1 cellular context compared by ENCODE assay signal in the genomic region with DNA sequence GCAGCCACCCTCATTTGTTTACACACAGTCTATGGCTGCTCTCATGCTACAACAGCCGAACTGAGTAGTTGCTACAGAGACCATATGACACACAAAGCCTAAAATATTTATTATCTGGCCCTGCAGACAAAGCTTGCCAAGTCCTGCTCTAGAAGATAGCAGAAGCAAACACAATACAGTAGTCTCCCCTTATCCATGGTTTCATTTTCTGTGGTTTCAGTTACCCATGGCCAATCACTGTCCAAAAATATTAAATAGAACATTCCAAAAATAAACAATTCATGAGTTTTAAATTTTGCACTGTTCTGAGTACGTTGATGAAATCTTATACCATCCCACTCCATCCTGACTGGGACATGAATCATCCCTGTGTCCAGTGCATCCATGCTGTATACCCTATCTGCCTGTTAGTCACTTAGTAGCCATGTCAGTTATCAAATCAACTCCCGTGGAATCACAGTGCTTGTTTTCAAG.
TF ChIP-seq lines count a peak whose summit lies in the region.

No MANE protein-coding gene starts in this region.

TF ChIP-seq in K562, 482 proteins besides CTCF, POLR2A, EP300 and RAD21 (continued from another document and continues in another):
- no peak for TF ChIP-seq CUX1 (CRISPR knock-in tag; IDR thresholded peaks at IDR 0.05)
- no peak for TF ChIP-seq TFAM (CRISPR knock-in tag; conservative IDR thresholded peaks at IDR 0.05)
- no peak for TF ChIP-seq ASH1L (IDR thresholded peaks at IDR 0.05; ENCODE audit: borderline replicate concordance, low read depth, partially characterized antibody)
- TF ChIP-seq RBBP5 (IDR thresholded peaks at IDR 0.05; ENCODE audit: borderline replicate concordance, insufficient read depth, low read length, poor library complexity, severe bottlenecking) = no peak
- TF ChIP-seq HNRNPK (IDR thresholded peaks at IDR 0.05; ENCODE audit: low read depth, low read length, poor library complexity, severe bottlenecking) = no peak
- no peak for TF ChIP-seq MECOM (CRISPR knock-in tag; IDR thresholded peaks at IDR 0.05)
- no peak for TF ChIP-seq USF2 (CRISPR knock-in tag; IDR thresholded peaks at IDR 0.05)
- TF ChIP-seq RBM14 (IDR thresholded peaks at IDR 0.05; ENCODE audit: borderline replicate concordance, insufficient read depth, low read depth, low read length) = no peak
- TF ChIP-seq ATF2 (CRISPR knock-in tag; IDR thresholded peaks at IDR 0.05) = no peak
- TF ChIP-seq TBL1XR1 (IDR thresholded peaks at IDR 0.05; ENCODE audit: low read length in 2 of 2) = peak in 1 of 2 experiments; percentile 22; a peak in 1 of 4 replicates
- peak; percentile 65 for TF ChIP-seq RFX1 (IDR thresholded peaks at IDR 0.05)
- peak; percentile 46; the same call in 1 of the 2 replicates for TF ChIP-seq HDAC2 (IDR thresholded peaks at IDR 0.05)
- TF ChIP-seq NFYB (IDR thresholded peaks at IDR 0.05; ENCODE audit: extremely low read depth, insufficient read length) = no peak
- TF ChIP-seq HDAC3 (IDR thresholded peaks at IDR 0.05; ENCODE audit: borderline replicate concordance, partially characterized antibody) = no peak
- TF ChIP-seq SMARCC2 (IDR thresholded peaks at IDR 0.05; ENCODE audit: low read depth) = no peak
- TF ChIP-seq BRD4 (IDR thresholded peaks at IDR 0.05) = no peak
- TF ChIP-seq ZNF384 (IDR thresholded peaks at IDR 0.05; ENCODE audit: low read depth, low read length) = no peak
- no peak for TF ChIP-seq NR1H2 (CRISPR knock-in tag; IDR thresholded peaks at IDR 0.05)
- no peak for TF ChIP-seq WHSC1 (IDR thresholded peaks at IDR 0.05; ENCODE audit: low read length)
- TF ChIP-seq, protein P1, sequence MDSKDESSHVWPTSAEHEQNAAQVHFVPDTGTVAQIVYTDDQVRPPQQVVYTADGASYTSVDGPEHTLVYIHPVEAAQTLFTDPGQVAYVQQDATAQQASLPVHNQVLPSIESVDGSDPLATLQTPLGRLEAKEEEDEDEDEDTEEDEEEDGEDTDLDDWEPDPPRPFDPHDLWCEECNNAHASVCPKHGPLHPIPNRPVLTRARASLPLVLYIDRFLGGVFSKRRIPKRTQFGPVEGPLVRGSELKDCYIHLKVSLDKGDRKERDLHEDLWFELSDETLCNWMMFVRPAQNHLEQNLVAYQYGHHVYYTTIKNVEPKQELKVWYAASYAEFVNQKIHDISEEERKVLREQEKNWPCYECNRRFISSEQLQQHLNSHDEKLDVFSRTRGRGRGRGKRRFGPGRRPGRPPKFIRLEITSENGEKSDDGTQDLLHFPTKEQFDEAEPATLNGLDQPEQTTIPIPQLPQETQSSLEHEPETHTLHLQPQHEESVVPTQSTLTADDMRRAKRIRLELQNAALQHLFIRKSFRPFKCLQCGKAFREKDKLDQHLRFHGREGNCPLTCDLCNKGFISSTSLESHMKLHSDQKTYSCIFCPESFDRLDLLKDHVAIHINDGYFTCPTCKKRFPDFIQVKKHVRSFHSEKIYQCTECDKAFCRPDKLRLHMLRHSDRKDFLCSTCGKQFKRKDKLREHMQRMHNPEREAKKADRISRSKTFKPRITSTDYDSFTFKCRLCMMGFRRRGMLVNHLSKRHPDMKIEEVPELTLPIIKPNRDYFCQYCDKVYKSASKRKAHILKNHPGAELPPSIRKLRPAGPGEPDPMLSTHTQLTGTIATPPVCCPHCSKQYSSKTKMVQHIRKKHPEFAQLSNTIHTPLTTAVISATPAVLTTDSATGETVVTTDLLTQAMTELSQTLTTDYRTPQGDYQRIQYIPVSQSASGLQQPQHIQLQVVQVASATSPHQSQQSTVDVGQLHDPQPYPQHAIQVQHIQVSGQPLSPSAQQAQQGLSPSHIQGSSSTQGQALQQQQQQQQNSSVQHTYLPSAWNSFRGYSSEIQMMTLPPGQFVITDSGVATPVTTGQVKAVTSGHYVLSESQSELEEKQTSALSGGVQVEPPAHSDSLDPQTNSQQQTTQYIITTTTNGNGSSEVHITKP (IDR thresholded peaks at IDR 0.05; ENCODE audit: partially characterized antibody) = no peak
- TF ChIP-seq TGIF2 (CRISPR knock-in tag; IDR thresholded peaks at IDR 0.05) = no peak
- TF ChIP-seq NCOR1 (IDR thresholded peaks at IDR 0.05) = peak; percentile 80
- TF ChIP-seq CCNT2 (IDR thresholded peaks at IDR 0.05; ENCODE audit: borderline replicate concordance, extremely low read depth, insufficient read length, low read depth, low read length) = peak; percentile 65
- TF ChIP-seq, protein P2, sequence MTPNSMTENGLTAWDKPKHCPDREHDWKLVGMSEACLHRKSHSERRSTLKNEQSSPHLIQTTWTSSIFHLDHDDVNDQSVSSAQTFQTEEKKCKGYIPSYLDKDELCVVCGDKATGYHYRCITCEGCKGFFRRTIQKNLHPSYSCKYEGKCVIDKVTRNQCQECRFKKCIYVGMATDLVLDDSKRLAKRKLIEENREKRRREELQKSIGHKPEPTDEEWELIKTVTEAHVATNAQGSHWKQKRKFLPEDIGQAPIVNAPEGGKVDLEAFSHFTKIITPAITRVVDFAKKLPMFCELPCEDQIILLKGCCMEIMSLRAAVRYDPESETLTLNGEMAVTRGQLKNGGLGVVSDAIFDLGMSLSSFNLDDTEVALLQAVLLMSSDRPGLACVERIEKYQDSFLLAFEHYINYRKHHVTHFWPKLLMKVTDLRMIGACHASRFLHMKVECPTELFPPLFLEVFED (CRISPR knock-in tag; conservative IDR thresholded peaks at IDR 0.05) = no peak
- no peak for TF ChIP-seq ZNF224 (CRISPR knock-in tag; IDR thresholded peaks at IDR 0.05)
- TF ChIP-seq, protein P3, sequence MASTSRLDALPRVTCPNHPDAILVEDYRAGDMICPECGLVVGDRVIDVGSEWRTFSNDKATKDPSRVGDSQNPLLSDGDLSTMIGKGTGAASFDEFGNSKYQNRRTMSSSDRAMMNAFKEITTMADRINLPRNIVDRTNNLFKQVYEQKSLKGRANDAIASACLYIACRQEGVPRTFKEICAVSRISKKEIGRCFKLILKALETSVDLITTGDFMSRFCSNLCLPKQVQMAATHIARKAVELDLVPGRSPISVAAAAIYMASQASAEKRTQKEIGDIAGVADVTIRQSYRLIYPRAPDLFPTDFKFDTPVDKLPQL (IDR thresholded peaks at IDR 0.05; ENCODE audit: extremely low read depth, insufficient read length) = no peak
- no peak for TF ChIP-seq NR4A1 (CRISPR knock-in tag; IDR thresholded peaks at IDR 0.05)
- TF ChIP-seq NR4A1 (tag; IDR thresholded peaks at IDR 0.05) = no peak
- TF ChIP-seq JUN (IDR thresholded peaks at IDR 0.05; ENCODE audit: borderline replicate concordance, low read depth, low read length) = no peak
- TF ChIP-seq JUN (CRISPR knock-in tag; IDR thresholded peaks at IDR 0.05; ENCODE audit: borderline replicate concordance) = no peak
- TF ChIP-seq NKRF (IDR thresholded peaks at IDR 0.05; ENCODE audit: borderline replicate concordance) = no peak
- TF ChIP-seq ZNF586 (CRISPR knock-in tag; conservative IDR thresholded peaks at IDR 0.05) = no peak
- TF ChIP-seq NFRKB (IDR thresholded peaks at IDR 0.05; ENCODE audit: low read depth) = no peak
- no peak for TF ChIP-seq NCOA2 (IDR thresholded peaks at IDR 0.05; ENCODE audit: partially characterized antibody in 2 of 2)
- TF ChIP-seq, protein P4, sequence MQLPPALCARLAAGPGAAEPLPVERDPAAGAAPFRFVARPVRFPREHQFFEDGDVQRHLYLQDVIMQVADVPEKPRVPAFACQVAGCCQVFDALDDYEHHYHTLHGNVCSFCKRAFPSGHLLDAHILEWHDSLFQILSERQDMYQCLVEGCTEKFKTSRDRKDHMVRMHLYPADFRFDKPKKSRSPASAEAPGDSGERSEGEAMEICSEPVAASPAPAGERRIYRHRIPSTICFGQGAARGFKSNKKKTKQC (CRISPR knock-in tag; IDR thresholded peaks at IDR 0.05) = no peak
- TF ChIP-seq C11orf30 (IDR thresholded peaks at IDR 0.05; ENCODE audit: low read depth) = no peak
- no peak for TF ChIP-seq NR0B1 (IDR thresholded peaks at IDR 0.05; ENCODE audit: partially characterized antibody)
- TF ChIP-seq ZKSCAN8 (CRISPR knock-in tag; IDR thresholded peaks at IDR 0.05) = no peak
- no peak for TF ChIP-seq GABPB2 (CRISPR knock-in tag; conservative IDR thresholded peaks at IDR 0.05)
- TF ChIP-seq CGGBP1 (CRISPR knock-in tag; IDR thresholded peaks at IDR 0.05) = no peak
- no peak for TF ChIP-seq ZNF830 (CRISPR knock-in tag; IDR thresholded peaks at IDR 0.05)
- TF ChIP-seq ZKSCAN3 (CRISPR knock-in tag; IDR thresholded peaks at IDR 0.05) = no peak
- peak; percentile 48 for TF ChIP-seq NFIC (IDR thresholded peaks at IDR 0.05)
